1 cellular context compared by ENCODE assay signal in genomic region chr10:86368987-86369386, GRCh38.
TF ChIP-seq lines count a peak whose summit lies in the region.

No MANE protein-coding gene starts in this region.

TF ChIP-seq in WTC11, 78 proteins besides CTCF, POLR2A, EP300 and RAD21 (continued from another document):
- TF ChIP-seq, protein P1, sequence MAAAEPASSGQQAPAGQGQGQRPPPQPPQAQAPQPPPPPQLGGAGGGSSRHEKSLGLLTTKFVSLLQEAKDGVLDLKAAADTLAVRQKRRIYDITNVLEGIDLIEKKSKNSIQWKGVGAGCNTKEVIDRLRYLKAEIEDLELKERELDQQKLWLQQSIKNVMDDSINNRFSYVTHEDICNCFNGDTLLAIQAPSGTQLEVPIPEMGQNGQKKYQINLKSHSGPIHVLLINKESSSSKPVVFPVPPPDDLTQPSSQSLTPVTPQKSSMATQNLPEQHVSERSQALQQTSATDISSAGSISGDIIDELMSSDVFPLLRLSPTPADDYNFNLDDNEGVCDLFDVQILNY (CRISPR knock-in tag; IDR thresholded peaks at IDR 0.05): no peak
- TF ChIP-seq ZNF263 (CRISPR knock-in tag; IDR thresholded peaks at IDR 0.05; ENCODE audit: low read depth) (no peak), SP1 (CRISPR knock-in tag; conservative IDR thresholded peaks at IDR 0.05) (no peak), ELF4 (CRISPR knock-in tag; IDR thresholded peaks at IDR 0.05; ENCODE audit: low read depth) (no peak), MXD4 (CRISPR knock-in tag; IDR thresholded peaks at IDR 0.05; ENCODE audit: borderline replicate concordance) (no peak), ZNF425 (CRISPR knock-in tag; conservative IDR thresholded peaks at IDR 0.05) (no peak)
- TF ChIP-seq, protein P2, sequence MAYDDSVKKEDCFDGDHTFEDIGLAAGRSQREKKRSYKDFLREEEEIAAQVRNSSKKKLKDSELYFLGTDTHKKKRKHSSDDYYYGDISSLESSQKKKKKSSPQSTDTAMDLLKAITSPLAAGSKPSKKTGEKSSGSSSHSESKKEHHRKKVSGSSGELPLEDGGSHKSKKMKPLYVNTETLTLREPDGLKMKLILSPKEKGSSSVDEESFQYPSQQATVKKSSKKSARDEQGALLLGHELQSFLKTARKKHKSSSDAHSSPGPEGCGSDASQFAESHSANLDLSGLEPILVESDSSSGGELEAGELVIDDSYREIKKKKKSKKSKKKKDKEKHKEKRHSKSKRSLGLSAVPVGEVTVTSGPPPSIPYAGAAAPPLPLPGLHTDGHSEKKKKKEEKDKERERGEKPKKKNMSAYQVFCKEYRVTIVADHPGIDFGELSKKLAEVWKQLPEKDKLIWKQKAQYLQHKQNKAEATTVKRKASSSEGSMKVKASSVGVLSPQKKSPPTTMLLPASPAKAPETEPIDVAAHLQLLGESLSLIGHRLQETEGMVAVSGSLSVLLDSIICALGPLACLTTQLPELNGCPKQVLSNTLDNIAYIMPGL (CRISPR knock-in tag; IDR thresholded peaks at IDR 0.05): no peak
TF ChIP-seq in WTC11: peak in this region for 0.
